In genomic region chr10:122120008-122120744, GRCh38 we compare ENCODE assay signal across 18 cellular contexts.
A peak's percentile ranks its signal among the peaks of the same experiment; 100 is the strongest.
DNase-seq lines count a peak whose midpoint lies in the region; ATAC-seq and TF ChIP-seq lines count a peak whose summit lies in the region.
"Had no signal": no experiment of that assay in that cellular context is flagged by ENCODE, and none has a peak within 500 bp of the region (broad histone marks: within the 10 kb centered on the region; RNA-seq: fewer than 3 reads in every experiment).

No MANE protein-coding gene starts in this region.

- peak; percentile 35 for DNase-seq in Daoy (ENCODE audit: low read depth)
- DNase-seq in NB4 (ENCODE audit: low read depth): peak; percentile 92
- peak; percentile 49 for DNase-seq in left kidney (ENCODE audit: low read depth, low spot score)
- no peak for DNase-seq in gastrocnemius medialis
- no peak for DNase-seq in NCI-H187 treated with DMSO at 0.1 percent for 48 hours (lab: John Stamatoyannopoulos, UW)
- DNase-seq: activated CD4-positive, alpha-beta T cell treated with anti-CD3 and anti-CD28 coated beads, Interleukin-2, amount 50 U/mL, for 1 hour; activated naive CD4-positive, alpha-beta T cell treated with anti-CD3 and anti-CD28 coated beads for 36 hours; CD4-positive, alpha-beta T cell; mesendoderm; NCI-H1930; occipital lobe; stimulated activated CD4-positive, alpha-beta T cell treated with anti-CD3 and anti-CD28 coated beads, Interleukin-4, amount 100 ng/mL, for 1 hour had no signal

- no peaks in the 10 kb centered on the region for H3K9me3 ChIP-seq in gastrocnemius medialis
- H3K9me3 ChIP-seq: thoracic aorta had no signal

- intact Hi-C loops in gastrocnemius medialis (cut with DNase I; ENCODE audit: low total_unique reads): no loop called here

- peak overlapping the region; percentile 95 to 99 (median 98) for H3K27ac ChIP-seq in gastrocnemius medialis
- H3K27ac ChIP-seq: coronary artery, KMS-11, thoracic aorta had no signal

- no peak for ATAC-seq in gastrocnemius medialis
- ATAC-seq in HG02981 (IDR thresholded peaks at IDR 0.05; ENCODE audit: unreplicated experiment): no peak
- ATAC-seq in GM18498 (IDR thresholded peaks at IDR 0.05; ENCODE audit: unreplicated experiment): no peak
- ATAC-seq: stimulated activated memory B cell treated with anti-CD40 and anti-IgM and Interleukin-4, amounts not matched to agents 10 μg/mL and 1 μg/mL and 100 μg/mL, for 72 hours had no signal

- H3K4me1 ChIP-seq in gastrocnemius medialis: peaks cover 39 to 46% of the 10 kb centered on the region in 2 donors

- no peaks in the 10 kb centered on the region for H3K27me3 ChIP-seq in gastrocnemius medialis

- peak overlapping the region; percentile 23 for H3K4me3 ChIP-seq in NB4 (ENCODE audit: low read depth, low read length)
- H3K4me3 ChIP-seq in gastrocnemius medialis: no peak overlapping the region
- H3K4me3 ChIP-seq: coronary artery, thoracic aorta had no signal

- no peaks in the 10 kb centered on the region for H3K36me3 ChIP-seq in gastrocnemius medialis

- in situ Hi-C loops in gastrocnemius medialis (cut with MboI; ENCODE audit: low sequenced_read_pairs in 4 of 4): no loop called here

- TF ChIP-seq CTCF in NB4 (IDR thresholded peaks at IDR 0.05; ENCODE audit: low read depth, low read length): no peak
- no peak for TF ChIP-seq CTCF in gastrocnemius medialis (IDR thresholded peaks at IDR 0.05 in 4 of 5, conservative IDR thresholded peaks at IDR 0.05 in 1 of 5)

- TF ChIP-seq POLR2A in NB4 (IDR thresholded peaks at IDR 0.05; ENCODE audit: extremely low read depth, insufficient read length) (no peak), gastrocnemius medialis (IDR thresholded peaks at IDR 0.05) (no peak)

Comparison
In these comparisons a context has a peak if more than half of its experiments do, and no peak if none do; other contexts are left out.
1. DNase-seq: peak in Daoy (single experiment), NB4 (single experiment) and left kidney (single experiment); none in gastrocnemius medialis (0 of 2) and NCI-H187 treated with DMSO at 0.1 percent for 48 hours (single experiment).